Comparison of ENCODE assay signal across 20 cellular contexts in genomic region chr17:44061446-44061845, GRCh38. TPM values are rescaled to one million over a fixed set of nuclear protein-coding genes. Genes with fewer than 3 reads are reported as not detected.
A peak's percentile ranks its signal among the peaks of the same experiment; 100 is the strongest.
DNase-seq lines count a peak whose midpoint lies in the region; ATAC-seq, FAIRE-seq and TF ChIP-seq lines count a peak whose summit lies in the region.
"Had no signal": no experiment of that assay in that cellular context is flagged by ENCODE, and none has a peak within 500 bp of the region (broad histone marks: within the 10 kb centered on the region; RNA-seq: fewer than 3 reads in every experiment).

No MANE protein-coding gene starts in this region.

- H3K27ac ChIP-seq in astrocyte (ENCODE audit: low read depth, low read length): no peak overlapping the region
- H3K27ac ChIP-seq: A549, KMS-11, RWPE1 had no signal

- no peak overlapping the region for H3K4me2 ChIP-seq in astrocyte (ENCODE audit: low read length)
- H3K4me2 ChIP-seq: A549, KMS-11 had no signal

- peaks cover 25% of the 10 kb centered on the region for H3K36me3 ChIP-seq in astrocyte (ENCODE audit: insufficient read depth, low read length)

- H3K4me1 Mint-ChIP-seq in astrocyte (ENCODE audit: low read depth, unreplicated experiment) (peaks cover 27% of the 10 kb centered on the region), memory B cell (peaks cover 21% of the 10 kb centered on the region)

- no peak overlapping the region for H2AFZ ChIP-seq in astrocyte (ENCODE audit: low read depth, low read length)

- no peak overlapping the region for H3K4me3 ChIP-seq in astrocyte (ENCODE audit: insufficient read depth, low read depth, low read length)
- H3K4me3 ChIP-seq: A549 had no signal

- H3K27ac Mint-ChIP-seq in astrocyte (ENCODE audit: unreplicated experiment): no peak overlapping the region
- peak overlapping the region; percentile 57 for H3K27ac Mint-ChIP-seq in memory B cell

- no peak for ATAC-seq in memory B cell (ENCODE audit: low read depth)
- no peak for ATAC-seq in GM21390 (IDR thresholded peaks at IDR 0.05; ENCODE audit: unreplicated experiment)
- ATAC-seq in GM21737 (IDR thresholded peaks at IDR 0.05; ENCODE audit: unreplicated experiment): no peak
- ATAC-seq: A549, PC-3 had no signal

- H4K20me1 ChIP-seq in astrocyte (ENCODE audit: insufficient read depth, low read length): peaks cover 82% of the 10 kb centered on the region

- H3K4me1 ChIP-seq in astrocyte (ENCODE audit: insufficient read depth, low read length): no peaks in the 10 kb centered on the region

- H3K79me2 ChIP-seq in astrocyte (ENCODE audit: insufficient read depth, low read length): peaks cover 93% of the 10 kb centered on the region

- H3K27me3 Mint-ChIP-seq in astrocyte (ENCODE audit: low read depth, unreplicated experiment) (no peaks in the 10 kb centered on the region), memory B cell (no peaks in the 10 kb centered on the region)

- no peaks in the 10 kb centered on the region for H3K9me3 ChIP-seq in astrocyte (ENCODE audit: insufficient read depth, low read depth, low read length)
- H3K9me3 ChIP-seq: A549 had no signal

- DNase-seq in AG08395 (ENCODE audit: low spot score) (peak; percentile 42), GM03348 (ENCODE audit: low spot score) (peak; percentile 51), astrocyte (ENCODE audit: low read depth) (no peak), memory B cell (ENCODE audit: low spot score in 2 of 2) (no peak), GM19239 (ENCODE audit: insufficient read length, low spot score) (no peak)
- DNase-seq: AML-193, COR-L47, EL, GOT3, NCI-H1048, NCI-H1436 treated with DMSO at 0.1 percent for 48 hours, NCI-H2029 treated with DMSO at 0.1 percent for 48 hours, NCI-H510A, NCI-H82, PC-3 had no signal

- no peaks in the 10 kb centered on the region for H3K9me3 Mint-ChIP-seq in astrocyte (ENCODE audit: unreplicated experiment)
- no peaks in the 10 kb centered on the region for H3K9me3 Mint-ChIP-seq in memory B cell

- H3K27me3 ChIP-seq in astrocyte (ENCODE audit: insufficient read depth, low read length): no peaks in the 10 kb centered on the region

- peak overlapping the region; percentile 25 for H3K4me3 Mint-ChIP-seq in astrocyte (ENCODE audit: unreplicated experiment)
- no peak overlapping the region for H3K4me3 Mint-ChIP-seq in memory B cell

- TF ChIP-seq CTCF in astrocyte (IDR thresholded peaks at IDR 0.05; ENCODE audit: insufficient read depth, low read depth, low read length): no peak

- peak; percentile 13 for FAIRE-seq in astrocyte (lab: Jason Lieb, UNC)
- FAIRE-seq in GM19239 (lab: Jason Lieb, UNC): no peak
- FAIRE-seq: A549 had no signal

- no peak overlapping the region for H3K9ac ChIP-seq in astrocyte (ENCODE audit: low read length)
- H3K9ac ChIP-seq: KMS-11 had no signal

- H3K36me3 Mint-ChIP-seq in astrocyte (ENCODE audit: low read depth, unreplicated experiment): peaks cover 21% of the 10 kb centered on the region
- H3K36me3 Mint-ChIP-seq in memory B cell: peaks cover 21% of the 10 kb centered on the region

RNA-seq across cellular contexts. Expression of gene LSM12, which starts 5.0 kb away (rescaled TPM):
- total RNA-seq in astrocyte: 77.0 and 90.5 TPM in 2 replicates

RNA-seq across cellular contexts. Expression of gene G6PC3, which starts 9.1 kb away (rescaled TPM):
- total RNA-seq in astrocyte: 94.5 and 98.5 TPM in 2 replicates

RNA-seq across cellular contexts. Expression of gene TMEM101, which starts 46.7 kb away (rescaled TPM):
- total RNA-seq in astrocyte: 17.1 and 21.8 TPM in 2 replicates

RNA-seq across cellular contexts. Expression of gene NAGS, which starts 57.0 kb away (rescaled TPM):
- total RNA-seq in astrocyte: 0.91 and 1.0 TPM in 2 replicates

Comparison
In these comparisons a context has a peak if more than half of its experiments do, and no peak if none do; other contexts are left out.
1. DNase-seq: peak in AG08395 (single experiment) and GM03348 (single experiment); none in astrocyte (single experiment), memory B cell (0 of 2) and GM19239 (single experiment).